In the genomic region with DNA sequence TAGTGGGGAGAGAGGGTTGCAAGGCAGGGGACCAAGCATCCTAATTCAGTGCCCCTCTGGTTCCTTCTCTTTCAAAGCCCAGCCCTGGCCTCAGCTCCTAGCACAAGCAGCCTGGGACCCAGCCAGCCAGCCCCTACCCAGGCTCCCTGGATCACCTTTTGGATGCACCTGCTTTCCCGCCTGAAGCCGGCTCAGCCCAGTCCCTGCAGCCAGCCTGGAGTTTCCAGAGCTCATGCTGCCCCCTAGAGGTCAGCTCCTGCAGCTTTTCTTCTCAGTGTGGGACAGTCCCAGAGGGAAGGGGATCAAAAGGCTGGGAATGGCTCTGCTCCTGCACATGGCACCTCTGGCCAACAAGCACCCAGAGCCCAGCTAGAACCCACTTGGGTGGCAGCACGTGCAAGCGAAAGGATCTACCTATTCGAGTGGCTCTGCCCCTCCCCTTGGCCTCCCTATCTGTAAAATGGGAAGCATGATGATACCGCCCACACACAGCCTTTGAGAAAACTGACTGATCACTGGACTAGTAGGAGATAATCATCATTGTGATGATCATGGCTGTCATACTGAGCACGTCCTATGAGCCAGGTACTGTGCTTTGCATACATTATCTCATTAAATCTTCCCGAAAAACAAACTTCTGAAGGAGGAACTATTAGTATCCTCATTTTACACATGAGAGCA, we compare ENCODE assay signal across 1 cellular context.
TF ChIP-seq lines count a peak whose summit lies in the region.

No MANE protein-coding gene starts in this region.

TF ChIP-seq in GM23338, 12 proteins besides CTCF, POLR2A, EP300 and RAD21 (continued from another document):
- TF ChIP-seq, protein P1, sequence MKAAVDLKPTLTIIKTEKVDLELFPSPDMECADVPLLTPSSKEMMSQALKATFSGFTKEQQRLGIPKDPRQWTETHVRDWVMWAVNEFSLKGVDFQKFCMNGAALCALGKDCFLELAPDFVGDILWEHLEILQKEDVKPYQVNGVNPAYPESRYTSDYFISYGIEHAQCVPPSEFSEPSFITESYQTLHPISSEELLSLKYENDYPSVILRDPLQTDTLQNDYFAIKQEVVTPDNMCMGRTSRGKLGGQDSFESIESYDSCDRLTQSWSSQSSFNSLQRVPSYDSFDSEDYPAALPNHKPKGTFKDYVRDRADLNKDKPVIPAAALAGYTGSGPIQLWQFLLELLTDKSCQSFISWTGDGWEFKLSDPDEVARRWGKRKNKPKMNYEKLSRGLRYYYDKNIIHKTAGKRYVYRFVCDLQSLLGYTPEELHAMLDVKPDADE (IDR thresholded peaks at IDR 0.05), result no peak
- no peak for TF ChIP-seq POLR2AphosphoS5 (IDR thresholded peaks at IDR 0.05; ENCODE audit: low read depth)
- TF ChIP-seq ZNF331 (CRISPR knock-in tag; IDR thresholded peaks at IDR 0.05; ENCODE audit: low read depth), result no peak
- TF ChIP-seq, protein P2, sequence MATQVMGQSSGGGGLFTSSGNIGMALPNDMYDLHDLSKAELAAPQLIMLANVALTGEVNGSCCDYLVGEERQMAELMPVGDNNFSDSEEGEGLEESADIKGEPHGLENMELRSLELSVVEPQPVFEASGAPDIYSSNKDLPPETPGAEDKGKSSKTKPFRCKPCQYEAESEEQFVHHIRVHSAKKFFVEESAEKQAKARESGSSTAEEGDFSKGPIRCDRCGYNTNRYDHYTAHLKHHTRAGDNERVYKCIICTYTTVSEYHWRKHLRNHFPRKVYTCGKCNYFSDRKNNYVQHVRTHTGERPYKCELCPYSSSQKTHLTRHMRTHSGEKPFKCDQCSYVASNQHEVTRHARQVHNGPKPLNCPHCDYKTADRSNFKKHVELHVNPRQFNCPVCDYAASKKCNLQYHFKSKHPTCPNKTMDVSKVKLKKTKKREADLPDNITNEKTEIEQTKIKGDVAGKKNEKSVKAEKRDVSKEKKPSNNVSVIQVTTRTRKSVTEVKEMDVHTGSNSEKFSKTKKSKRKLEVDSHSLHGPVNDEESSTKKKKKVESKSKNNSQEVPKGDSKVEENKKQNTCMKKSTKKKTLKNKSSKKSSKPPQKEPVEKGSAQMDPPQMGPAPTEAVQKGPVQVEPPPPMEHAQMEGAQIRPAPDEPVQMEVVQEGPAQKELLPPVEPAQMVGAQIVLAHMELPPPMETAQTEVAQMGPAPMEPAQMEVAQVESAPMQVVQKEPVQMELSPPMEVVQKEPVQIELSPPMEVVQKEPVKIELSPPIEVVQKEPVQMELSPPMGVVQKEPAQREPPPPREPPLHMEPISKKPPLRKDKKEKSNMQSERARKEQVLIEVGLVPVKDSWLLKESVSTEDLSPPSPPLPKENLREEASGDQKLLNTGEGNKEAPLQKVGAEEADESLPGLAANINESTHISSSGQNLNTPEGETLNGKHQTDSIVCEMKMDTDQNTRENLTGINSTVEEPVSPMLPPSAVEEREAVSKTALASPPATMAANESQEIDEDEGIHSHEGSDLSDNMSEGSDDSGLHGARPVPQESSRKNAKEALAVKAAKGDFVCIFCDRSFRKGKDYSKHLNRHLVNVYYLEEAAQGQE (IDR thresholded peaks at IDR 0.05; ENCODE audit: unreplicated experiment), result no peak
- no peak for TF ChIP-seq JUNB (IDR thresholded peaks at IDR 0.05; ENCODE audit: unreplicated experiment)
- TF ChIP-seq NANOG (IDR thresholded peaks at IDR 0.05; ENCODE audit: borderline replicate concordance), result no peak
- TF ChIP-seq ZNF114 (CRISPR knock-in tag; IDR thresholded peaks at IDR 0.05), result no peak
